In genomic region chr7:2376351-2377154, GRCh38 we compare ENCODE assay signal across 29 cellular contexts. TPM values are rescaled to one million over a fixed set of nuclear protein-coding genes. Genes with fewer than 3 reads are reported as not detected.
DNase-seq lines count a peak whose midpoint lies in the region; ATAC-seq and TF ChIP-seq lines count a peak whose summit lies in the region.
"Had no signal": no experiment of that assay in that cellular context is flagged by ENCODE, and none has a peak within 500 bp of the region (broad histone marks: within the 10 kb centered on the region; RNA-seq: fewer than 3 reads in every experiment).

No MANE protein-coding gene starts in this region.

- H3K4me1 Mint-ChIP-seq in activated naive CD8-positive, alpha-beta T cell treated with anti-CD3 and anti-CD28 coated beads, Interleukin-2, amount 50 U/mL, for 24 hours: no peaks in the 10 kb centered on the region
- peaks cover 10% of the 10 kb centered on the region for H3K4me1 Mint-ChIP-seq in stimulated activated memory B cell treated with anti-CD40 and anti-IgM and Interleukin-4, amounts not matched to agents 10 μg/mL and 1 μg/mL and 100 μg/mL, for 72 hours
- H3K4me1 Mint-ChIP-seq: B cell had no signal

- ATAC-seq in Right ventricle myocardium superior (ENCODE audit: poor library complexity) (peak; percentile 42), esophagus mucosa (peak; percentile 10), GM18498 (IDR thresholded peaks at IDR 0.05; ENCODE audit: unreplicated experiment) (no peak)
- ATAC-seq in activated naive CD8-positive, alpha-beta T cell treated with anti-CD3 and anti-CD28 coated beads, Interleukin-2, amount 50 U/mL, for 24 hours: no peak
- ATAC-seq in stimulated activated memory B cell treated with anti-CD40 and anti-IgM and Interleukin-4, amounts not matched to agents 10 μg/mL and 1 μg/mL and 100 μg/mL, for 72 hours: no peak
- ATAC-seq: CD8-positive, alpha-beta T cell; gastroesophageal sphincter; HCT116 had no signal

- H3K27ac Mint-ChIP-seq in activated naive CD8-positive, alpha-beta T cell treated with anti-CD3 and anti-CD28 coated beads, Interleukin-2, amount 50 U/mL, for 24 hours: peak overlapping the region; percentile 35
- peak overlapping the region; percentile 46 for H3K27ac Mint-ChIP-seq in stimulated activated memory B cell treated with anti-CD40 and anti-IgM and Interleukin-4, amounts not matched to agents 10 μg/mL and 1 μg/mL and 100 μg/mL, for 72 hours
- H3K27ac Mint-ChIP-seq: activated T-cell treated with anti-CD3 and anti-CD28 coated beads, Interleukin-2, amount 50 U/mL, for 72 hours; B cell; CD8-positive, alpha-beta T cell had no signal

- no peaks in the 10 kb centered on the region for H3K9me3 Mint-ChIP-seq in activated naive CD8-positive, alpha-beta T cell treated with anti-CD3 and anti-CD28 coated beads, Interleukin-2, amount 50 U/mL, for 24 hours
- H3K9me3 Mint-ChIP-seq in stimulated activated memory B cell treated with anti-CD40 and anti-IgM and Interleukin-4, amounts not matched to agents 10 μg/mL and 1 μg/mL and 100 μg/mL, for 72 hours: no peaks in the 10 kb centered on the region
- H3K9me3 Mint-ChIP-seq: activated T-cell treated with anti-CD3 and anti-CD28 coated beads, Interleukin-2, amount 50 U/mL, for 72 hours; CD8-positive, alpha-beta T cell had no signal

- no peak overlapping the region for H3K4me3 Mint-ChIP-seq in activated naive CD8-positive, alpha-beta T cell treated with anti-CD3 and anti-CD28 coated beads, Interleukin-2, amount 50 U/mL, for 24 hours
- no peak overlapping the region for H3K4me3 Mint-ChIP-seq in stimulated activated memory B cell treated with anti-CD40 and anti-IgM and Interleukin-4, amounts not matched to agents 10 μg/mL and 1 μg/mL and 100 μg/mL, for 72 hours
- H3K4me3 Mint-ChIP-seq: activated T-cell treated with anti-CD3 and anti-CD28 coated beads, Interleukin-2, amount 50 U/mL, for 72 hours; B cell; CD8-positive, alpha-beta T cell had no signal

- H3K36me3 ChIP-seq in right atrium auricular region: peaks cover 92% of the 10 kb centered on the region

- intact Hi-C loops in Right ventricle myocardium superior (cut with DNase I): no loop called here

- no peak overlapping the region for H3K27ac ChIP-seq in right atrium auricular region
- H3K27ac ChIP-seq: brain microvascular endothelial cell, gastroesophageal sphincter, hepatocyte, SJSA1, tibial nerve had no signal

- H3K4me3 ChIP-seq in right atrium auricular region: no peak overlapping the region
- H3K4me3 ChIP-seq: gastroesophageal sphincter, hepatocyte, SJSA1, spleen, tibial nerve had no signal

- DNase-seq in Right ventricle myocardium superior (no peak), right atrium auricular region (ENCODE audit: low spot score) (no peak), activated gamma-delta T cell (lab: John Stamatoyannopoulos, UW) (no peak)
- no peak for DNase-seq in activated naive CD8-positive, alpha-beta T cell treated with anti-CD3 and anti-CD28 coated beads, Interleukin-2, amount 50 U/mL, for 24 hours
- DNase-seq in activated naive CD4-positive, alpha-beta T cell treated with anti-CD3 and anti-CD28 coated beads, Interleukin-2, amount 50 U/mL, for 16 hours: no peak
- DNase-seq: activated CD4-positive, alpha-beta T cell treated with anti-CD3 and anti-CD28 coated beads, Interleukin-2, amount 50 U/mL, for 4 hours; activated naive CD4-positive, alpha-beta T cell; activated T-cell treated with anti-CD3 and anti-CD28 coated beads, Interleukin-2, amount 50 U/mL, for 72 hours; amniotic stem cell; brain microvascular endothelial cell; CD8-positive, alpha-beta T cell; EL; Kasumi-1; mammary epithelial cell; NCI-H1436 treated with DMSO at 0.1 percent for 48 hours; NCI-H446; NCI-H774; spleen; stimulated activated CD4-positive, alpha-beta T cell treated with anti-CD3 and anti-CD28 coated beads, Interleukin-2, amount 100 ng/mL, for 24 hours; T1000 had no signal

- H3K9me3 ChIP-seq in right atrium auricular region: no peaks in the 10 kb centered on the region
- H3K9me3 ChIP-seq: gastroesophageal sphincter, SJSA1, spleen, tibial nerve had no signal

- H3K27me3 Mint-ChIP-seq in activated naive CD8-positive, alpha-beta T cell treated with anti-CD3 and anti-CD28 coated beads, Interleukin-2, amount 50 U/mL, for 24 hours: no peaks in the 10 kb centered on the region
- no peaks in the 10 kb centered on the region for H3K27me3 Mint-ChIP-seq in stimulated activated memory B cell treated with anti-CD40 and anti-IgM and Interleukin-4, amounts not matched to agents 10 μg/mL and 1 μg/mL and 100 μg/mL, for 72 hours
- H3K27me3 Mint-ChIP-seq: B cell had no signal

- peaks cover 81% of the 10 kb centered on the region for H3K36me3 Mint-ChIP-seq in activated naive CD8-positive, alpha-beta T cell treated with anti-CD3 and anti-CD28 coated beads, Interleukin-2, amount 50 U/mL, for 24 hours (ENCODE audit: low read depth)
- peaks cover 92% of the 10 kb centered on the region for H3K36me3 Mint-ChIP-seq in stimulated activated memory B cell treated with anti-CD40 and anti-IgM and Interleukin-4, amounts not matched to agents 10 μg/mL and 1 μg/mL and 100 μg/mL, for 72 hours

- TF ChIP-seq CTCF in right atrium auricular region (IDR thresholded peaks at IDR 0.05): no peak

- no peaks in the 10 kb centered on the region for H3K27me3 ChIP-seq in right atrium auricular region
- H3K27me3 ChIP-seq: brain microvascular endothelial cell, gastroesophageal sphincter, hepatocyte, SJSA1, spleen, tibial nerve had no signal

- no peaks in the 10 kb centered on the region for H3K4me1 ChIP-seq in right atrium auricular region
- H3K4me1 ChIP-seq: gastroesophageal sphincter, SJSA1, tibial nerve had no signal

RNA-seq across cellular contexts. Expression of gene EIF3B, which starts 21.9 kb away (rescaled TPM):
- 68.0 TPM for total RNA-seq in Right ventricle myocardium superior
- total RNA-seq in right atrium auricular region: 10 to 100 TPM; 51.4 to 66.9 TPM
- total RNA-seq in esophagus mucosa: 119 TPM

RNA-seq across cellular contexts. Expression of gene CHST12, which starts 26.9 kb away (rescaled TPM):
- total RNA-seq in Right ventricle myocardium superior: 14.8 TPM
- 10 to 100 TPM; 14.2 to 15.0 TPM for total RNA-seq in right atrium auricular region
- total RNA-seq in esophagus mucosa: 4.1 TPM

Comparison
In these comparisons a context has a peak if more than half of its experiments do, and no peak if none do; other contexts are left out.
1. ATAC-seq: peak in Right ventricle myocardium superior (single experiment) and esophagus mucosa (single experiment); none in activated naive CD8-positive, alpha-beta T cell treated with anti-CD3 and anti-CD28 coated beads, Interleukin-2, amount 50 U/mL, for 24 hours (single experiment), stimulated activated memory B cell treated with anti-CD40 and anti-IgM and Interleukin-4, amounts not matched to agents 10 μg/mL and 1 μg/mL and 100 μg/mL, for 72 hours (single experiment) and GM18498 (single experiment).